ENCODE assay signal across 11 cellular contexts in the genomic region with DNA sequence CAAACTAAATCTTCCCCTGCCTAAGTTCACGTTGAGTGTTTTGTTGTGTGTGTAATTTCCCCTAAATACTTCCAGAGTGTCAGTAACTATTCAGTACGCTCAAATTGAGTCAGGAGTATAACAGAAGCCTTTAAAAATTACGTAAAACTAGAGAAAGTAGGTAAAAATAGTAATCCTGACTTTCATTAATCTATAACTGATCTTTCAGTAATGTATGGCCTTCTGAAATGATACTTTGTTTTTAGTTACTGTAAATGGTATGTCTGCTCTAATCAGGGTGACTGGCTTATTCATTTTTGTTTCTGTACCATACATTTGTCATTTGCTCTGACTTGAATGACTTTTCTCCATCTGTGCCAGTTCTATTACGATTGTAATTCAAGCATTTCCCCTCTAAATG. TPM values are rescaled to one million over a fixed set of nuclear protein-coding genes. Genes with fewer than 3 reads are reported as not detected.
DNase-seq lines count a peak whose midpoint lies in the region; ATAC-seq, FAIRE-seq and TF ChIP-seq lines count a peak whose summit lies in the region.
"Had no signal": no experiment of that assay in that cellular context is flagged by ENCODE, and none has a peak within 500 bp of the region (broad histone marks: within the 10 kb centered on the region; RNA-seq: fewer than 3 reads in every experiment).

No MANE protein-coding gene starts in this region.

- CTCF ChIA-PET in GM10248 (lab: Yijun Ruan, JAX): no interaction called here
- CTCF ChIA-PET in T-cell (lab: Charles Lee): no interaction called here
- CTCF ChIA-PET in A673 (lab: Charles Lee): no interaction called here

- H3K9me2 ChIP-seq in MM.1S (replicated peaks; ENCODE audit: insufficient read depth, low read length): no peaks in the 10 kb centered on the region

- H3K36me3 ChIP-seq in A673 (ENCODE audit: insufficient read depth, low read length, poor library complexity, severe bottlenecking) (peaks cover 8% of the 10 kb centered on the region), MM.1S (replicated peaks; ENCODE audit: insufficient read depth, low read length) (peaks cover 10% of the 10 kb centered on the region; the same call in 1 of the 2 replicates)

- H3K4me3 Mint-ChIP-seq in T-cell: no peak overlapping the region
- H3K4me3 Mint-ChIP-seq: nephron had no signal

- no peaks in the 10 kb centered on the region for H3K4me1 ChIP-seq in A673 (ENCODE audit: insufficient read depth, low read length, poor library complexity, severe bottlenecking)
- no peaks in the 10 kb centered on the region for H3K4me1 ChIP-seq in MM.1S (ENCODE audit: low read length)

- ATAC-seq in HG02870 (IDR thresholded peaks at IDR 0.05; ENCODE audit: unreplicated experiment) (peak; percentile 79), T-cell (replicated peaks in 1 of 4) (no peak)

- no TSS peak for BruUV-seq in A673 (replicated peaks; lab: Mats Ljungman, UMichigan)

- H3K4me3 ChIP-seq in A673 (ENCODE audit: low read depth, low read length, poor library complexity, severe bottlenecking) (no peak overlapping the region), MM.1S (ENCODE audit: low read length) (no peak overlapping the region)
- H3K4me3 ChIP-seq: thoracic aorta had no signal

- H3K27ac ChIP-seq in A673 (ENCODE audit: low read depth, low read length, poor library complexity, severe bottlenecking): no peak overlapping the region
- H3K27ac ChIP-seq in MM.1S (ENCODE audit: low read length): no peak overlapping the region
- H3K27ac ChIP-seq: thoracic aorta had no signal

- FAIRE-seq in GM19239 (lab: Jason Lieb, UNC): peak; percentile 86

- no peaks in the 10 kb centered on the region for H3F3A ChIP-seq in MM.1S (ENCODE audit: insufficient read depth, low read length)

- no peaks in the 10 kb centered on the region for H3K27me3 ChIP-seq in A673 (replicated peaks; ENCODE audit: insufficient read depth, low read depth, low read length, poor library complexity)
- H3K27me3 ChIP-seq in MM.1S (replicated peaks; ENCODE audit: insufficient read depth, low read length): no peaks in the 10 kb centered on the region

- no peaks in the 10 kb centered on the region for H4K20me1 ChIP-seq in MM.1S (ENCODE audit: insufficient read depth, low read length)

- no peaks in the 10 kb centered on the region for H3K27me3 Mint-ChIP-seq in T-cell

- no peak overlapping the region for H2AFZ ChIP-seq in MM.1S (ENCODE audit: low read length)

- no peak for TF ChIP-seq CTCF in GM10248 (IDR thresholded peaks at IDR 0.05; ENCODE audit: control extremely low read depth, extremely low read depth, low read depth, missing control alignments)
- TF ChIP-seq CTCF in A673 (conservative IDR thresholded peaks at IDR 0.05; ENCODE audit: low read depth, low read length): no peak
- no peak for TF ChIP-seq CTCF in MM.1S (IDR thresholded peaks at IDR 0.05; ENCODE audit: low read length)

- intact Hi-C loops in A673 (cut with micrococcal nuclease; ENCODE audit: unreplicated experiment): no loop called here

- H3K9me3 ChIP-seq in A673 (ENCODE audit: low read depth, low read length, poor library complexity, severe bottlenecking) (no peaks in the 10 kb centered on the region), MM.1S (replicated peaks; ENCODE audit: insufficient read depth, low read length) (no peaks in the 10 kb centered on the region)
- H3K9me3 ChIP-seq: thoracic aorta had no signal

- no peak overlapping the region for H3K4me2 ChIP-seq in MM.1S (ENCODE audit: low read depth, low read length)

- peaks cover 85% of the 10 kb centered on the region for H3K79me2 ChIP-seq in MM.1S (ENCODE audit: low read length)

- DNase-seq in GM10248 (ENCODE audit: extremely low spot score) (peak; percentile 15), GM19239 (ENCODE audit: insufficient read length, low spot score) (no peak), T-cell (no peak), A673 (ENCODE audit: low spot score) (no peak), DMS53 treated with DMSO at 0.1 percent for 48 hours (lab: John Stamatoyannopoulos, UW; ENCODE audit: unreplicated experiment) (no peak), MM.1S (no peak)
- DNase-seq in NK-92 treated with Interleukin-12 subunit alpha and Interleukin-12 subunit beta, amount 100 ng/mL, for 24 hours (lab: John Stamatoyannopoulos, UW): no peak
- DNase-seq: NCI-H526 had no signal

- H3K9ac ChIP-seq in MM.1S (ENCODE audit: low read length): no peak overlapping the region

- H3K4me1 Mint-ChIP-seq in T-cell: peaks cover 57 to 71% (median 65%) of the 10 kb centered on the region in 3 donors
- H3K4me1 Mint-ChIP-seq: nephron had no signal

- peaks cover 47% of the 10 kb centered on the region for H3K36me3 Mint-ChIP-seq in T-cell

- H3K27ac Mint-ChIP-seq in T-cell: peak overlapping the region; percentile 58 to 61
- H3K27ac Mint-ChIP-seq: nephron had no signal

- H3K9me3 Mint-ChIP-seq in T-cell: no peaks in the 10 kb centered on the region
- H3K9me3 Mint-ChIP-seq: nephron had no signal

- POLR2A ChIA-PET in GM10248 (lab: Yijun Ruan, JAX) (no interaction called here), T-cell (lab: Charles Lee) (no interaction called here), A673 (lab: Charles Lee; ENCODE audit: low non-redundant PET) (no interaction called here)

RNA-seq across cellular contexts. Expression of a gene that starts 29.4 kb away (rescaled TPM):
- 10 to 100 TPM; 55.3 to 77.1 (median 58.1) TPM for total RNA-seq in T-cell
- 30.3 and 30.7 TPM in 2 replicates for total RNA-seq in A673 (2021)

RNA-seq across cellular contexts. Expression of a gene that starts 29.6 kb away (rescaled TPM):
- total RNA-seq in T-cell (10 to 100 TPM in 1 of 5 donors, 1 to 10 TPM in 4; 5.6 to 11.7 (median 7.7) TPM), A673 (2021) (4.9 and 5.3 TPM in 2 replicates)
